In genomic region chr11:119566299-119566698, GRCh38 we compare ENCODE assay signal across 13 cellular contexts.
A peak's percentile ranks its signal among the peaks of the same experiment; 100 is the strongest.
DNase-seq lines count a peak whose midpoint lies in the region; ATAC-seq and TF ChIP-seq lines count a peak whose summit lies in the region.
"Had no signal": no experiment of that assay in that cellular context is flagged by ENCODE, and none has a peak within 500 bp of the region (broad histone marks: within the 10 kb centered on the region; RNA-seq: fewer than 3 reads in every experiment).

No MANE protein-coding gene starts in this region.

- WGBS in heart right ventricle, 2 donors = 49 to 63% methylated on average over 2 of the region's 2 CpGs
- 93 to 94% methylated on average over 2 of the region's 2 CpGs for WGBS in endodermal cell (ENCODE audit: insufficient coverage in 1 of 2, insufficient read length in 1 of 2), 2 experiments
- 51 to 65% (median 60%) methylated on average over 2 of the region's 2 CpGs for WGBS in psoas muscle, 3 donors
- 73 to 81% methylated on average over 2 of the region's 2 CpGs for WGBS in upper lobe of left lung, 2 donors

- H3K9me3 Mint-ChIP-seq in endodermal cell = peaks cover 11% of the 10 kb centered on the region

- intact Hi-C loops in heart right ventricle (cut with DNase I) (no loop called here), Right ventricle myocardium inferior (cut with DNase I) (no loop called here), psoas muscle (cut with DNase I) (no loop called here)

- TF ChIP-seq CTCF in heart right ventricle (IDR thresholded peaks at IDR 0.05) (no peak), endodermal cell (conservative IDR thresholded peaks at IDR 0.05) (no peak), psoas muscle (IDR thresholded peaks at IDR 0.05) (no peak), WERI-Rb-1 (IDR thresholded peaks at IDR 0.05; ENCODE audit: low read depth, low read length) (no peak), upper lobe of left lung (IDR thresholded peaks at IDR 0.05) (no peak)

- H3K27ac Mint-ChIP-seq in endodermal cell = no peak overlapping the region
- H3K27ac Mint-ChIP-seq: B cell; CD4-positive, alpha-beta T cell; GM23338 had no signal

- no peak overlapping the region for H3K4me3 Mint-ChIP-seq in endodermal cell
- H3K4me3 Mint-ChIP-seq: B cell; CD4-positive, alpha-beta T cell; GM23338 had no signal

- peak in 5 of 8 donors; percentile 67 to 74 (median 72) for ATAC-seq in heart right ventricle
- no peak for ATAC-seq in Right ventricle myocardium inferior
- ATAC-seq in psoas muscle = peak in 3 of 4 donors; percentile 62 to 70 (median 68)
- no peak for ATAC-seq in upper lobe of left lung (ENCODE audit: low FRiP score in 2 of 2)
- ATAC-seq: GM23338 had no signal

- H3K4me3 ChIP-seq in heart right ventricle (no peak overlapping the region), endodermal cell (ENCODE audit: low read length) (no peak overlapping the region), psoas muscle (no peak overlapping the region), WERI-Rb-1 (ENCODE audit: low read depth, low read length) (no peak overlapping the region), upper lobe of left lung (no peak overlapping the region)
- H3K4me3 ChIP-seq: GM23338 had no signal

- no peak for TF ChIP-seq EP300 in upper lobe of left lung (IDR thresholded peaks at IDR 0.05)

- no peaks in the 10 kb centered on the region for H3K36me3 Mint-ChIP-seq in endodermal cell (ENCODE audit: low read depth)

- H3K9me3 ChIP-seq in heart right ventricle = peaks cover 0 to 22% (median 0%) of the 10 kb centered on the region in 11 donors
- no peaks in the 10 kb centered on the region for H3K9me3 ChIP-seq in endodermal cell (ENCODE audit: control insufficient read depth, low read length)
- no peaks in the 10 kb centered on the region for H3K9me3 ChIP-seq in psoas muscle
- no peaks in the 10 kb centered on the region for H3K9me3 ChIP-seq in WERI-Rb-1 (ENCODE audit: severe bottlenecking)
- H3K9me3 ChIP-seq in upper lobe of left lung = no peaks in the 10 kb centered on the region

- H3K4me1 Mint-ChIP-seq in endodermal cell = peaks cover 10% of the 10 kb centered on the region
- H3K4me1 Mint-ChIP-seq: B cell had no signal

- H3K4me1 ChIP-seq in heart right ventricle (peaks cover 3 to 21% (median 14%) of the 10 kb centered on the region in 9 donors), endodermal cell (ENCODE audit: control insufficient read depth, insufficient read depth, low read length) (no peaks in the 10 kb centered on the region), psoas muscle (peaks cover 5% of the 10 kb centered on the region), upper lobe of left lung (no peaks in the 10 kb centered on the region)

- H3K9ac ChIP-seq in endodermal cell (ENCODE audit: extremely low read depth, low read length, poor library complexity, severe bottlenecking) = no peak overlapping the region

- H3K27me3 Mint-ChIP-seq in endodermal cell (ENCODE audit: insufficient read depth) = peaks cover 31% of the 10 kb centered on the region

- H3K36me3 ChIP-seq in heart right ventricle (no peaks in the 10 kb centered on the region), endodermal cell (ENCODE audit: control insufficient read depth, insufficient read depth, low read length) (no peaks in the 10 kb centered on the region), psoas muscle (ENCODE audit: insufficient read depth in 1 of 2, low read depth in 1 of 2) (no peaks in the 10 kb centered on the region), WERI-Rb-1 (no peaks in the 10 kb centered on the region), upper lobe of left lung (no peaks in the 10 kb centered on the region)

- no peak overlapping the region for H3K27ac ChIP-seq in heart right ventricle
- no peak overlapping the region for H3K27ac ChIP-seq in endodermal cell (ENCODE audit: low read depth, low read length)
- no peak overlapping the region for H3K27ac ChIP-seq in psoas muscle
- H3K27ac ChIP-seq in WERI-Rb-1 = no peak overlapping the region
- no peak overlapping the region for H3K27ac ChIP-seq in upper lobe of left lung

- H3K27me3 ChIP-seq in heart right ventricle (no peaks in the 10 kb centered on the region), endodermal cell (ENCODE audit: control insufficient read depth, insufficient read depth, low read length, poor library complexity, severe bottlenecking) (no peaks in the 10 kb centered on the region), psoas muscle (ENCODE audit: insufficient read depth in 3 of 3, low read length in 2 of 3) (no peaks in the 10 kb centered on the region), WERI-Rb-1 (ENCODE audit: insufficient read depth, low read depth, severe bottlenecking) (no peaks in the 10 kb centered on the region), upper lobe of left lung (no peaks in the 10 kb centered on the region)

- no peak for TF ChIP-seq POLR2A in upper lobe of left lung (IDR thresholded peaks at IDR 0.05)

- DNase-seq in heart right ventricle (no peak), Right ventricle myocardium inferior (ENCODE audit: missing footprints) (no peak), endodermal cell (peak; percentile 19), psoas muscle (no peak), WERI-Rb-1 (no peak), GDM1 (lab: John Stamatoyannopoulos, UW) (no peak), upper lobe of left lung (no peak)
- DNase-seq: C1 segment of cervical spinal cord; CD4-positive, alpha-beta T cell; DMS79; H7 had no signal

Comparison
In these comparisons a context has a peak if more than half of its experiments do, and no peak if none do; other contexts are left out.
1. ATAC-seq: peak in heart right ventricle (5 of 8) and psoas muscle (3 of 4); none in Right ventricle myocardium inferior (single experiment) and upper lobe of left lung (0 of 2).